ENCODE assay signal across 18 cellular contexts in genomic region chr1:3540876-3541275, GRCh38.
DNase-seq lines count a peak whose midpoint lies in the region; ATAC-seq and TF ChIP-seq lines count a peak whose summit lies in the region.
"Had no signal": no experiment of that assay in that cellular context is flagged by ENCODE, and none has a peak within 500 bp of the region (broad histone marks: within the 10 kb centered on the region; RNA-seq: fewer than 3 reads in every experiment).

No MANE protein-coding gene starts in this region.

- H3K27ac ChIP-seq in mammary epithelial cell (ENCODE audit: insufficient read depth, low read depth, low read length) (no peak overlapping the region), coronary artery (peak overlapping the region; percentile 64 to 68), trophoblast cell (ENCODE audit: low read depth, low read length) (no peak overlapping the region)
- H3K27ac ChIP-seq: 22Rv1 had no signal

- DNase-seq in MCF 10A (ENCODE audit: unreplicated experiment): no peak
- no peak for DNase-seq in mammary epithelial cell
- no peak for DNase-seq in coronary artery (ENCODE audit: low spot score)
- no peak for DNase-seq in trophoblast cell
- DNase-seq in NCI-H1417 (lab: John Stamatoyannopoulos, UW): no peak
- no peak for DNase-seq in NCI-H2171 (lab: John Stamatoyannopoulos, UW)
- no peak for DNase-seq in activated naive CD8-positive, alpha-beta T cell treated with anti-CD3 and anti-CD28 coated beads, Interleukin-2, amount 50 U/mL, for 24 hours
- DNase-seq in NAMALWA (ENCODE audit: low spot score): no peak
- DNase-seq: CD8-positive, alpha-beta memory T cell; DND-41; H9; Kasumi-1; NCI-H1105 treated with DMSO at 0.1 percent for 48 hours; NCI-H187 treated with DMSO at 0.1 percent for 48 hours; NCI-H446; NCI-H69; SIG-M5 had no signal

- H3K4me3 ChIP-seq in mammary epithelial cell (replicated peaks in 1 of 3; ENCODE audit: insufficient read depth in 1 of 3, low read depth in 2 of 3, low read length in 3 of 3) (no peak overlapping the region), coronary artery (no peak overlapping the region), trophoblast cell (ENCODE audit: low read depth, low read length) (no peak overlapping the region)

- H4K91ac ChIP-seq in trophoblast cell (ENCODE audit: low read depth, low read length): peak overlapping the region; percentile 55

- H3K4me2 ChIP-seq in mammary epithelial cell (ENCODE audit: insufficient read depth, low read depth, low read length) (no peak overlapping the region), trophoblast cell (ENCODE audit: low read length) (no peak overlapping the region)

- H3K36me3 ChIP-seq in mammary epithelial cell (ENCODE audit: insufficient read depth, low read length) (no peaks in the 10 kb centered on the region), trophoblast cell (ENCODE audit: control insufficient read depth in 1 of 2, insufficient read depth in 2 of 2, low read length in 2 of 2) (no peaks in the 10 kb centered on the region)

- dilution Hi-C loops in mammary epithelial cell (cut with HindIII; ENCODE audit: low sequenced_read_pairs): no loop called here

- CTCF ChIA-PET in MCF 10A (lab: Yijun Ruan, JAX): interaction anchor here (0.6 to 1.7 kb wide), 5 partner anchors 23 to 151 kb away, joined by 3 to 7 read pairs (median 4); no protein-coding TSS in a partner anchor
- CTCF ChIA-PET in mammary epithelial cell (lab: Charles Lee; ENCODE audit: low non-redundant PET): no interaction called here

- intact Hi-C loops in MCF 10A (cut with micrococcal nuclease): no loop called here
- intact Hi-C loops in mammary epithelial cell (cut with micrococcal nuclease): no loop called here

- H3K4me1 Mint-ChIP-seq in MCF 10A (ENCODE audit: insufficient read depth, unreplicated experiment): peaks cover 10% of the 10 kb centered on the region
- no peaks in the 10 kb centered on the region for H3K4me1 Mint-ChIP-seq in activated naive CD8-positive, alpha-beta T cell treated with anti-CD3 and anti-CD28 coated beads, Interleukin-2, amount 50 U/mL, for 24 hours
- H3K4me1 Mint-ChIP-seq: CD8-positive, alpha-beta memory T cell had no signal

- no peak overlapping the region for H2BK12ac ChIP-seq in trophoblast cell (ENCODE audit: low read length)

- H4K8ac ChIP-seq in trophoblast cell (ENCODE audit: low read depth, low read length): no peak overlapping the region

- TF ChIP-seq CTCF in MCF 10A (IDR thresholded peaks at IDR 0.05; ENCODE audit: unreplicated experiment) (no peak), mammary epithelial cell (conservative IDR thresholded peaks at IDR 0.05 in 1 of 2, IDR thresholded peaks at IDR 0.05 in 1 of 2; ENCODE audit: extremely low read depth in 1 of 2, insufficient read depth in 1 of 2, low read depth in 1 of 2, low read length in 2 of 2) (no peak), coronary artery (IDR thresholded peaks at IDR 0.05) (no peak)

- H3K18ac ChIP-seq in trophoblast cell (ENCODE audit: low read length): no peak overlapping the region

- POLR2A ChIA-PET in MCF 10A (lab: Yijun Ruan, JAX): interaction anchor here (0.7 to 1.8 kb wide), 3 partner anchors 10 to 14 kb away, joined by 3 to 6 read pairs (median 3); no protein-coding TSS in a partner anchor

- H3K9me3 ChIP-seq in mammary epithelial cell (replicated peaks; ENCODE audit: insufficient read depth, low read length): no peaks in the 10 kb centered on the region
- H3K9me3 ChIP-seq in trophoblast cell (ENCODE audit: insufficient read depth, low read depth, low read length): no peaks in the 10 kb centered on the region

- H3K14ac ChIP-seq in trophoblast cell (ENCODE audit: low read length): no peak overlapping the region

- H3K9ac ChIP-seq in mammary epithelial cell (ENCODE audit: insufficient read depth, low read length) (no peak overlapping the region), trophoblast cell (ENCODE audit: low read length) (no peak overlapping the region)

- H3K4me3 Mint-ChIP-seq in MCF 10A (ENCODE audit: unreplicated experiment): no peak overlapping the region
- H3K4me3 Mint-ChIP-seq in activated naive CD8-positive, alpha-beta T cell treated with anti-CD3 and anti-CD28 coated beads, Interleukin-2, amount 50 U/mL, for 24 hours: no peak overlapping the region
- H3K4me3 Mint-ChIP-seq: CD8-positive, alpha-beta memory T cell; H9 had no signal

- no peaks in the 10 kb centered on the region for H3K36me3 Mint-ChIP-seq in MCF 10A (ENCODE audit: insufficient read depth, unreplicated experiment)
- H3K36me3 Mint-ChIP-seq in activated naive CD8-positive, alpha-beta T cell treated with anti-CD3 and anti-CD28 coated beads, Interleukin-2, amount 50 U/mL, for 24 hours (ENCODE audit: low read depth): no peaks in the 10 kb centered on the region
- H3K36me3 Mint-ChIP-seq: CD8-positive, alpha-beta memory T cell had no signal

- peak overlapping the region; percentile 67 for H3K27ac Mint-ChIP-seq in MCF 10A (ENCODE audit: low read depth, unreplicated experiment)
- no peak overlapping the region for H3K27ac Mint-ChIP-seq in activated naive CD8-positive, alpha-beta T cell treated with anti-CD3 and anti-CD28 coated beads, Interleukin-2, amount 50 U/mL, for 24 hours
- H3K27ac Mint-ChIP-seq: CD8-positive, alpha-beta memory T cell had no signal

- peaks cover 17% of the 10 kb centered on the region for H3K79me1 ChIP-seq in trophoblast cell (ENCODE audit: low read length)

- in situ Hi-C loops in mammary epithelial cell (cut with MboI; ENCODE audit: low sequenced_read_pairs in 2 of 2): no loop called here

- no peak overlapping the region for H2BK5ac ChIP-seq in trophoblast cell (ENCODE audit: low read depth, low read length, poor library complexity)

- H4K12ac ChIP-seq in trophoblast cell (ENCODE audit: low read depth, low read length): no peak overlapping the region

- BruUV-seq in MCF 10A (replicated peaks; lab: Mats Ljungman, UMichigan): no TSS peak
- no TSS peak for BruUV-seq in mammary epithelial cell (replicated peaks; lab: Mats Ljungman, UMichigan)

- no peak overlapping the region for H3K23ac ChIP-seq in trophoblast cell (ENCODE audit: low read length)

- no peaks in the 10 kb centered on the region for H4K20me1 ChIP-seq in mammary epithelial cell (ENCODE audit: insufficient read depth, low read length)

- H2BK120ac ChIP-seq in trophoblast cell (ENCODE audit: insufficient read depth, low read length, poor library complexity): no peak overlapping the region

- H2AK5ac ChIP-seq in trophoblast cell (ENCODE audit: low read length): peak overlapping the region; percentile 5

- no peak overlapping the region for H3K4ac ChIP-seq in trophoblast cell (ENCODE audit: low read depth, low read length)

- peaks cover 43% of the 10 kb centered on the region for H3K4me1 ChIP-seq in mammary epithelial cell (ENCODE audit: insufficient read depth, low read length)
- peaks cover 43 to 45% of the 10 kb centered on the region in 2 experiments for H3K4me1 ChIP-seq in trophoblast cell (ENCODE audit: control insufficient read depth in 1 of 2, insufficient read depth in 2 of 2, low read length in 2 of 2)

- no peaks in the 10 kb centered on the region for H3K27me3 Mint-ChIP-seq in MCF 10A (ENCODE audit: insufficient read depth, unreplicated experiment)
- H3K27me3 Mint-ChIP-seq in activated naive CD8-positive, alpha-beta T cell treated with anti-CD3 and anti-CD28 coated beads, Interleukin-2, amount 50 U/mL, for 24 hours: no peaks in the 10 kb centered on the region
- H3K27me3 Mint-ChIP-seq: CD8-positive, alpha-beta memory T cell had no signal

- H3K79me2 ChIP-seq in mammary epithelial cell (ENCODE audit: insufficient read depth, low read length) (no peaks in the 10 kb centered on the region), trophoblast cell (ENCODE audit: control insufficient read depth, insufficient read depth, low read length, poor library complexity) (no peaks in the 10 kb centered on the region)

- H3K9me3 Mint-ChIP-seq in MCF 10A (ENCODE audit: unreplicated experiment): no peaks in the 10 kb centered on the region
- no peaks in the 10 kb centered on the region for H3K9me3 Mint-ChIP-seq in activated naive CD8-positive, alpha-beta T cell treated with anti-CD3 and anti-CD28 coated beads, Interleukin-2, amount 50 U/mL, for 24 hours
- H3K9me3 Mint-ChIP-seq: CD8-positive, alpha-beta memory T cell; H9 had no signal

- WGBS in mammary epithelial cell (ENCODE audit: low coverage, missing lambda C conversion rate): 95% methylated on average over 12 of the region's 13 CpGs
- no CpG with 5 or more reads among the region's 13 CpGs for WGBS in trophoblast cell (ENCODE audit: extremely low coverage, insufficient coverage, insufficient read length)

- ATAC-seq in activated naive CD8-positive, alpha-beta T cell treated with anti-CD3 and anti-CD28 coated beads, Interleukin-2, amount 50 U/mL, for 24 hours: no peak

- H2AFZ ChIP-seq in mammary epithelial cell (ENCODE audit: low read depth, low read length) (no peak overlapping the region), trophoblast cell (ENCODE audit: insufficient read depth, low read length, poor library complexity) (no peak overlapping the region)

- H3K27me3 ChIP-seq in mammary epithelial cell (ENCODE audit: insufficient read depth, low read length) (no peaks in the 10 kb centered on the region), trophoblast cell (ENCODE audit: insufficient read depth, low read length) (no peaks in the 10 kb centered on the region)

Comparison
In these comparisons a context has a peak if more than half of its experiments do, and no peak if none do; other contexts are left out.
1. H3K27ac ChIP-seq: peak in coronary artery (2 of 2); none in mammary epithelial cell (single experiment) and trophoblast cell (single experiment).